In the genomic region with DNA sequence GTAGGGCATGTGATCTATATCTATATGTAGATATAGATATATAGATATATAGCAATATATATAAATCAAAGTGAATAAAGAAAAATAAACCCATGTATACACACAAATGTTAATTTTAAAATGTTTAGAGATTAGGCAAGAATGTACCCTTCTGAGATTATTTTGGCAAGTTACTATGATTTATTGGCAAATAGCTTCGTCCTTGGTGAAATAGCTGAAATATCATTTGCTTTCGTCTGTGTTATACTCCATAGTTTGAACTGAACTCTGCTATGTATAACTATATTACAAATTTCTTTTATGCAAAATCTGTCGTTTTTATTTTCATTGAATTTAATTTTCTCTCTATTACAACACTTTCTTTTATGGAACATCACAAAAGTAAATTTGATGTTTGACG, we compare ENCODE assay signal across 1 cellular context.
TF ChIP-seq lines count a peak whose summit lies in the region.

No MANE protein-coding gene starts in this region.

TF ChIP-seq in HepG2, 621 proteins besides CTCF, POLR2A, EP300 and RAD21 (continued from another document):
- TF ChIP-seq, protein P1, sequence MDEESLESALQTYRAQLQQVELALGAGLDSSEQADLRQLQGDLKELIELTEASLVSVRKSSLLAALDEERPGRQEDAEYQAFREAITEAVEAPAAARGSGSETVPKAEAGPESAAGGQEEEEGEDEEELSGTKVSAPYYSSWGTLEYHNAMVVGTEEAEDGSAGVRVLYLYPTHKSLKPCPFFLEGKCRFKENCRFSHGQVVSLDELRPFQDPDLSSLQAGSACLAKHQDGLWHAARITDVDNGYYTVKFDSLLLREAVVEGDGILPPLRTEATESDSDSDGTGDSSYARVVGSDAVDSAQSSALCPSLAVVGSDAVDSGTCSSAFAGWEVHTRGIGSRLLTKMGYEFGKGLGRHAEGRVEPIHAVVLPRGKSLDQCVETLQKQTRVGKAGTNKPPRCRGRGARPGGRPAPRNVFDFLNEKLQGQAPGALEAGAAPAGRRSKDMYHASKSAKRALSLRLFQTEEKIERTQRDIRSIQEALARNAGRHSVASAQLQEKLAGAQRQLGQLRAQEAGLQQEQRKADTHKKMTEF (CRISPR knock-in tag; IDR thresholded peaks at IDR 0.05): no peak
- TF ChIP-seq SP5 (CRISPR knock-in tag; IDR thresholded peaks at IDR 0.05; ENCODE audit: borderline replicate concordance, low read depth) (no peak), ZNF335 (CRISPR knock-in tag; IDR thresholded peaks at IDR 0.05) (no peak), ZNF749 (CRISPR knock-in tag; IDR thresholded peaks at IDR 0.05; ENCODE audit: borderline replicate concordance) (no peak), ZNF567 (CRISPR knock-in tag; IDR thresholded peaks at IDR 0.05; ENCODE audit: borderline replicate concordance) (no peak)
- TF ChIP-seq, protein P2, sequence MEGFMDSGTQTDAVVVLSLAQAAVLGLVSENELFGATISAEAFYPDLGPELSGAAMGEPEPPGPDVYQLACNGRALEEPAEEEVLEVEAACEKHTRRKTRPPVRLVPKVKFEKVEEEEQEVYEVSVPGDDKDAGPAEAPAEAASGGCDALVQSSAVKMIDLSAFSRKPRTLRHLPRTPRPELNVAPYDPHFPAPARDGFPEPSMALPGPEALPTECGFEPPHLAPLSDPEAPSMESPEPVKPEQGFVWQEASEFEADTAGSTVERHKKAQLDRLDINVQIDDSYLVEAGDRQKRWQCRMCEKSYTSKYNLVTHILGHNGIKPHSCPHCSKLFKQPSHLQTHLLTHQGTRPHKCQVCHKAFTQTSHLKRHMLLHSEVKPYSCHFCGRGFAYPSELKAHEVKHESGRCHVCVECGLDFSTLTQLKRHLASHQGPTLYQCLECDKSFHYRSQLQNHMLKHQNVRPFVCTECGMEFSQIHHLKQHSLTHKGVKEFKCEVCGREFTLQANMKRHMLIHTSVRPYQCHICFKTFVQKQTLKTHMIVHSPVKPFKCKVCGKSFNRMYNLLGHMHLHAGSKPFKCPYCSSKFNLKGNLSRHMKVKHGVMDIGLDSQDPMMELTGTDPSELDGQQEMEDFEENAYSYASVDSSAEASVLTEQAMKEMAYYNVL (CRISPR knock-in tag; IDR thresholded peaks at IDR 0.05; ENCODE audit: borderline replicate concordance): no peak
